ENCODE assay signal across 14 cellular contexts in genomic region chr15:31799711-31800321, GRCh38.
DNase-seq lines count a peak whose midpoint lies in the region; ATAC-seq, FAIRE-seq and TF ChIP-seq lines count a peak whose summit lies in the region.
"Had no signal": no experiment of that assay in that cellular context is flagged by ENCODE, and none has a peak within 500 bp of the region (broad histone marks: within the 10 kb centered on the region; RNA-seq: fewer than 3 reads in every experiment).

No MANE protein-coding gene starts in this region.

- no peak overlapping the region for H3K4me2 ChIP-seq in hepatocyte

- no peak for TF ChIP-seq POLR2A in adrenal gland (IDR thresholded peaks at IDR 0.05)

- DNase-seq in GM18507 (ENCODE audit: extremely low spot score, insufficient read length, low read depth): peak; percentile 18
- peak; percentile 53 for DNase-seq in Right ventricle myocardium superior
- no peak for DNase-seq in coronary artery (ENCODE audit: low spot score)
- no peak for DNase-seq in adrenal gland
- no peak for DNase-seq in hepatocyte (ENCODE audit: low spot score)
- no peak for DNase-seq in aorta
- DNase-seq: activated effector memory CD4-positive, alpha-beta T cell treated with Interleukin-2 at 50 U/mL for 16 hours; effector memory CD8-positive, alpha-beta T cell; NCI-H2081 treated with DMSO at 0.1 percent for 48 hours; T-helper 1 cell had no signal

- H3K36me3 ChIP-seq in adrenal gland (replicated peaks in 1 of 2): no peaks in the 10 kb centered on the region
- H3K36me3 ChIP-seq in hepatocyte (replicated peaks; ENCODE audit: insufficient read depth, low read depth): no peaks in the 10 kb centered on the region
- no peaks in the 10 kb centered on the region for H3K36me3 ChIP-seq in aorta (ENCODE audit: control insufficient read depth in 1 of 2, insufficient read depth in 2 of 2, low read length in 1 of 2)
- H3K36me3 ChIP-seq: prostate gland had no signal

- H3K9me2 ChIP-seq in hepatocyte (replicated peaks; ENCODE audit: insufficient read depth): no peaks in the 10 kb centered on the region

- H3K4me3 ChIP-seq in coronary artery: no peak overlapping the region
- no peak overlapping the region for H3K4me3 ChIP-seq in adrenal gland
- H3K4me3 ChIP-seq in hepatocyte: no peak overlapping the region
- no peak overlapping the region for H3K4me3 ChIP-seq in aorta (ENCODE audit: low read length in 2 of 2)
- H3K4me3 ChIP-seq: prostate gland had no signal

- no peaks in the 10 kb centered on the region for H3K79me2 ChIP-seq in hepatocyte

- H4K20me1 ChIP-seq in hepatocyte (ENCODE audit: insufficient read depth, poor library complexity, severe bottlenecking): no peaks in the 10 kb centered on the region

- H3K27me3 ChIP-seq in adrenal gland (no peaks in the 10 kb centered on the region), hepatocyte (no peaks in the 10 kb centered on the region), aorta (ENCODE audit: control insufficient read depth in 1 of 2, insufficient read depth in 2 of 2, low read length in 1 of 2) (no peaks in the 10 kb centered on the region)

- no peak overlapping the region for H2AFZ ChIP-seq in hepatocyte

- FAIRE-seq in GM18507 (lab: Jason Lieb, UNC): peak; percentile 81
- FAIRE-seq: islet of Langerhans had no signal

- ATAC-seq in GM21447 (IDR thresholded peaks at IDR 0.05; ENCODE audit: unreplicated experiment) (peak; percentile 77), HG03135 (IDR thresholded peaks at IDR 0.05; ENCODE audit: unreplicated experiment) (peak; percentile 75), Right ventricle myocardium superior (ENCODE audit: poor library complexity) (peak; percentile 88), aorta (ENCODE audit: low FRiP score) (no peak)
- ATAC-seq: effector memory CD8-positive, alpha-beta T cell had no signal

- intact Hi-C loops in Right ventricle myocardium superior (cut with DNase I): no loop called here
- intact Hi-C loops in adrenal gland (cut with DNase I): no loop called here
- intact Hi-C loops in aorta (cut with DNase I): no loop called here

- TF ChIP-seq CTCF in coronary artery (IDR thresholded peaks at IDR 0.05) (no peak), adrenal gland (IDR thresholded peaks at IDR 0.05) (no peak), hepatocyte (IDR thresholded peaks at IDR 0.05; ENCODE audit: poor library complexity) (no peak)

- H3K27ac ChIP-seq in coronary artery (no peak overlapping the region), adrenal gland (no peak overlapping the region), hepatocyte (no peak overlapping the region), aorta (ENCODE audit: low read depth in 1 of 2, low read length in 2 of 2) (no peak overlapping the region)
- H3K27ac ChIP-seq: prostate gland had no signal

- no peaks in the 10 kb centered on the region for H3K4me1 ChIP-seq in adrenal gland (replicated peaks in 1 of 2)
- no peaks in the 10 kb centered on the region for H3K4me1 ChIP-seq in hepatocyte (ENCODE audit: insufficient read depth)
- no peaks in the 10 kb centered on the region for H3K4me1 ChIP-seq in aorta (ENCODE audit: control insufficient read depth in 1 of 2, insufficient read depth in 2 of 2, low read length in 2 of 2)
- H3K4me1 ChIP-seq: prostate gland had no signal

- 92 to 99% (median 93%) methylated on average over 3 to 7 of the region's 7 CpGs for WGBS in adrenal gland, 4 donors
- WGBS in hepatocyte (ENCODE audit: low lambda C conversion rate, missing lambda C conversion rate): 93% methylated on average over 7 of the region's 7 CpGs
- WGBS in aorta, 2 donors: 87 to 89% methylated on average over 7 of the region's 7 CpGs

- no peaks in the 10 kb centered on the region for H3K9me3 ChIP-seq in adrenal gland (replicated peaks in 1 of 3)
- H3K9me3 ChIP-seq in hepatocyte (ENCODE audit: low read depth): no peaks in the 10 kb centered on the region
- no peaks in the 10 kb centered on the region for H3K9me3 ChIP-seq in aorta (ENCODE audit: control insufficient read depth, low read length)
- H3K9me3 ChIP-seq: prostate gland had no signal

Comparison
In these comparisons a context has a peak if more than half of its experiments do, and no peak if none do; other contexts are left out.
1. DNase-seq: peak in GM18507 (single experiment) and Right ventricle myocardium superior (single experiment); none in coronary artery (single experiment), adrenal gland (0 of 7), hepatocyte (single experiment) and aorta (0 of 2).